Comparison of ENCODE assay signal across 1 cellular context in genomic region chr13:112716841-112717520, GRCh38.
TF ChIP-seq lines count a peak whose summit lies in the region.

No MANE protein-coding gene starts in this region.

TF ChIP-seq in SK-N-SH treated with all-trans-retinoic acid at 6 μM for 48 hours, 23 proteins besides CTCF, POLR2A, EP300 and RAD21 (continued from another document):
- TF ChIP-seq CREB5 (CRISPR knock-in tag; IDR thresholded peaks at IDR 0.05; ENCODE audit: low read depth) (no peak), PATZ1 (CRISPR knock-in tag; IDR thresholded peaks at IDR 0.05; ENCODE audit: borderline replicate concordance) (no peak), PPARA (CRISPR knock-in tag; IDR thresholded peaks at IDR 0.05; ENCODE audit: borderline replicate concordance) (no peak), SNAI2 (CRISPR knock-in tag; IDR thresholded peaks at IDR 0.05) (no peak), ESRRG (CRISPR knock-in tag; IDR thresholded peaks at IDR 0.05) (no peak), ZFP3 (CRISPR knock-in tag; IDR thresholded peaks at IDR 0.05) (no peak), TOX (CRISPR knock-in tag; IDR thresholded peaks at IDR 0.05; ENCODE audit: borderline replicate concordance) (no peak)
